ENCODE assay signal across 1 cellular context in the genomic region with DNA sequence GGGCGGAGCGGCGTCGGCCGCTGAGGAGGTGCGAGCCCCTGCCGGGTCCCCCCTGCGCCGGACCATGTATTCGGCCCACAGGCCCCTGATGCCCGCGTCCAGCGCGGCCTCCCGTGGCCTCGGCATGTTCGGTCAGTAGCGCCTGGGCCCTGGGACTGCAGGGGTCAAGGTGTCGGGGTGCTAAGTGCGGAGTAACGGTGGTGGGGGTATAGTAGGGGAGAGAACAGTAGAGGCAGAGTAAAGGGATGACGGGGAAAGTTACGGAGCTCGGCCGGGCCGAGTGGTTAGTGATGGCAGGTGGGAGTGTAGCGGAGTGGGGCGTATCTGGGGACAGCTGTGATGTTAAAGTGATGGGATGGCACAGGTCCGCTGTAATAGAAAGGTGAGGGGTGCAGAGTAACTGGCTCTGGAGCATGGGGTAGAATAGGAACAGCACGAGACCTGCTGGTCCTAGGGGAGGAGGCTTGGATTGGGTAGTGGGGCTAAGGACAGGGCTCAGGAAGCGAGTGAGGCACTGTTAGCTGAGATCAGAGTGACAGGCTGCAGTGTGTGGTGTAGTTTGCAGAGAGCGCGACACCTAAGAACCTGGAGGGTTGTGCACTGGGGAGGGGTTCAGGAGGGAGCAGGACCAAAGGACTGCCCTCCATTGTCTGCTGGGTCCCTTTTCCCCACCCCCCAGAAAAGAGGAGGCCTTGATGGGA.
TF ChIP-seq lines count a peak whose summit lies in the region.

No MANE protein-coding gene starts in this region.

TF ChIP-seq in HEK293, 187 proteins besides CTCF, POLR2A, EP300 and RAD21 (continued from another document):
- TF ChIP-seq, protein P1, sequence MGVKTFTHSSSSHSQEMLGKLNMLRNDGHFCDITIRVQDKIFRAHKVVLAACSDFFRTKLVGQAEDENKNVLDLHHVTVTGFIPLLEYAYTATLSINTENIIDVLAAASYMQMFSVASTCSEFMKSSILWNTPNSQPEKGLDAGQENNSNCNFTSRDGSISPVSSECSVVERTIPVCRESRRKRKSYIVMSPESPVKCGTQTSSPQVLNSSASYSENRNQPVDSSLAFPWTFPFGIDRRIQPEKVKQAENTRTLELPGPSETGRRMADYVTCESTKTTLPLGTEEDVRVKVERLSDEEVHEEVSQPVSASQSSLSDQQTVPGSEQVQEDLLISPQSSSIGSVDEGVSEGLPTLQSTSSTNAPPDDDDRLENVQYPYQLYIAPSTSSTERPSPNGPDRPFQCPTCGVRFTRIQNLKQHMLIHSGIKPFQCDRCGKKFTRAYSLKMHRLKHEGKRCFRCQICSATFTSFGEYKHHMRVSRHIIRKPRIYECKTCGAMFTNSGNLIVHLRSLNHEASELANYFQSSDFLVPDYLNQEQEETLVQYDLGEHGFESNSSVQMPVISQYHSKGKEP (tag by site-specific recombination; IDR thresholded peaks at IDR 0.05) = no peak
- TF ChIP-seq ZIC2 (tag by site-specific recombination; IDR thresholded peaks at IDR 0.05) = peak; percentile 90
- no peak for TF ChIP-seq ZNF558 (tag by site-specific recombination; IDR thresholded peaks at IDR 0.05)
- TF ChIP-seq, protein P2, sequence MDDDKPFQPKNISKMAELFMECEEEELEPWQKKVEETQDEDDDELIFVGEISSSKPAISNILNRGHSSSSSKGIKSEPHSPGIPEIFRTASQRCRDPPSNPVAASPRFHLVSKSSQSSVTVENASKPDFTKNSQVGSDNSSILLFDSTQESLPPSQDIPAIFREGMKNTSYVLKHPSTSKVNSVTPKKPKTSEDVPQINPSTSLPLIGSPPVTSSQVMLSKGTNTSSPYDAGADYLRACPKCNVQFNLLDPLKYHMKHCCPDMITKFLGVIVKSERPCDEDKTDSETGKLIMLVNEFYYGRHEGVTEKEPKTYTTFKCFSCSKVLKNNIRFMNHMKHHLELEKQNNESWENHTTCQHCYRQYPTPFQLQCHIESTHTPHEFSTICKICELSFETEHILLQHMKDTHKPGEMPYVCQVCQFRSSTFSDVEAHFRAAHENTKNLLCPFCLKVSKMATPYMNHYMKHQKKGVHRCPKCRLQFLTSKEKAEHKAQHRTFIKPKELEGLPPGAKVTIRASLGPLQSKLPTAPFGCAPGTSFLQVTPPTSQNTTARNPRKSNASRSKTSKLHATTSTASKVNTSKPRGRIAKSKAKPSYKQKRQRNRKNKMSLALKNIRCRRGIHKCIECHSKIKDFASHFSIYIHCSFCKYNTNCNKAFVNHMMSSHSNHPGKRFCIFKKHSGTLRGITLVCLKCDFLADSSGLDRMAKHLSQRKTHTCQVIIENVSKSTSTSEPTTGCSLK (tag by site-specific recombination; IDR thresholded peaks at IDR 0.05) = no peak
- TF ChIP-seq MZF1 (tag by site-specific recombination; IDR thresholded peaks at IDR 0.05; ENCODE audit: borderline replicate concordance) = no peak
- TF ChIP-seq ZNF658 (tag by site-specific recombination; IDR thresholded peaks at IDR 0.05) = no peak
- TF ChIP-seq ZSCAN23 (tag by site-specific recombination; IDR thresholded peaks at IDR 0.05) = no peak
- TF ChIP-seq ZNF76 (tag by site-specific recombination; IDR thresholded peaks at IDR 0.05; ENCODE audit: borderline replicate concordance, low read depth) = peak; percentile 50; the same call in 1 of the 2 replicates
- TF ChIP-seq, protein P3, sequence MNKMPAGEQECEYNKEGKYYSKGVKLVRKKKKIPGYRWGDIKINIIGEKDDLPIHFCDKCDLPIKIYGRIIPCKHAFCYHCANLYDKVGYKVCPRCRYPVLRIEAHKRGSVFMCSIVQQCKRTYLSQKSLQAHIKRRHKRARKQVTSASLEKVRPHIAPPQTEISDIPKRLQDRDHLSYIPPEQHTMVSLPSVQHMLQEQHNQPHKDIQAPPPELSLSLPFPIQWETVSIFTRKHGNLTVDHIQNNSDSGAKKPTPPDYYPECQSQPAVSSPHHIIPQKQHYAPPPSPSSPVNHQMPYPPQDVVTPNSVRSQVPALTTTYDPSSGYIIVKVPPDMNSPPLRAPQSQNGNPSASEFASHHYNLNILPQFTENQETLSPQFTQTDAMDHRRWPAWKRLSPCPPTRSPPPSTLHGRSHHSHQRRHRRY (tag by site-specific recombination; IDR thresholded peaks at IDR 0.05) = peak; percentile 91; the same call in 1 of the 2 replicates
- no peak for TF ChIP-seq ZNF146 (tag by site-specific recombination; IDR thresholded peaks at IDR 0.05)
- TF ChIP-seq ZNF514 (tag by site-specific recombination; IDR thresholded peaks at IDR 0.05) = no peak
- no peak; the same call in 1 of the 2 replicates for TF ChIP-seq ZSCAN30 (tag by site-specific recombination; IDR thresholded peaks at IDR 0.05)
- TF ChIP-seq, protein P4, sequence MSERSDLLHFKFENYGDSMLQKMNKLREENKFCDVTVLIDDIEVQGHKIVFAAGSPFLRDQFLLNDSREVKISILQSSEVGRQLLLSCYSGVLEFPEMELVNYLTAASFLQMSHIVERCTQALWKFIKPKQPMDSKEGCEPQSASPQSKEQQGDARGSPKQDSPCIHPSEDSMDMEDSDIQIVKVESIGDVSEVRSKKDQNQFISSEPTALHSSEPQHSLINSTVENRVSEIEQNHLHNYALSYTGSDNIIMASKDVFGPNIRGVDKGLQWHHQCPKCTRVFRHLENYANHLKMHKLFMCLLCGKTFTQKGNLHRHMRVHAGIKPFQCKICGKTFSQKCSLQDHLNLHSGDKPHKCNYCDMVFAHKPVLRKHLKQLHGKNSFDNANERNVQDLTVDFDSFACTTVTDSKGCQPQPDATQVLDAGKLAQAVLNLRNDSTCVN (tag by site-specific recombination; optimal IDR thresholded peaks at IDR 0.05) = peak; percentile 39
- TF ChIP-seq, protein P5, sequence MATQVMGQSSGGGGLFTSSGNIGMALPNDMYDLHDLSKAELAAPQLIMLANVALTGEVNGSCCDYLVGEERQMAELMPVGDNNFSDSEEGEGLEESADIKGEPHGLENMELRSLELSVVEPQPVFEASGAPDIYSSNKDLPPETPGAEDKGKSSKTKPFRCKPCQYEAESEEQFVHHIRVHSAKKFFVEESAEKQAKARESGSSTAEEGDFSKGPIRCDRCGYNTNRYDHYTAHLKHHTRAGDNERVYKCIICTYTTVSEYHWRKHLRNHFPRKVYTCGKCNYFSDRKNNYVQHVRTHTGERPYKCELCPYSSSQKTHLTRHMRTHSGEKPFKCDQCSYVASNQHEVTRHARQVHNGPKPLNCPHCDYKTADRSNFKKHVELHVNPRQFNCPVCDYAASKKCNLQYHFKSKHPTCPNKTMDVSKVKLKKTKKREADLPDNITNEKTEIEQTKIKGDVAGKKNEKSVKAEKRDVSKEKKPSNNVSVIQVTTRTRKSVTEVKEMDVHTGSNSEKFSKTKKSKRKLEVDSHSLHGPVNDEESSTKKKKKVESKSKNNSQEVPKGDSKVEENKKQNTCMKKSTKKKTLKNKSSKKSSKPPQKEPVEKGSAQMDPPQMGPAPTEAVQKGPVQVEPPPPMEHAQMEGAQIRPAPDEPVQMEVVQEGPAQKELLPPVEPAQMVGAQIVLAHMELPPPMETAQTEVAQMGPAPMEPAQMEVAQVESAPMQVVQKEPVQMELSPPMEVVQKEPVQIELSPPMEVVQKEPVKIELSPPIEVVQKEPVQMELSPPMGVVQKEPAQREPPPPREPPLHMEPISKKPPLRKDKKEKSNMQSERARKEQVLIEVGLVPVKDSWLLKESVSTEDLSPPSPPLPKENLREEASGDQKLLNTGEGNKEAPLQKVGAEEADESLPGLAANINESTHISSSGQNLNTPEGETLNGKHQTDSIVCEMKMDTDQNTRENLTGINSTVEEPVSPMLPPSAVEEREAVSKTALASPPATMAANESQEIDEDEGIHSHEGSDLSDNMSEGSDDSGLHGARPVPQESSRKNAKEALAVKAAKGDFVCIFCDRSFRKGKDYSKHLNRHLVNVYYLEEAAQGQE (tag by site-specific recombination; IDR thresholded peaks at IDR 0.05) = no peak; the same call in 1 of the 2 replicates
